ENCODE assay signal across 24 cellular contexts in genomic region chr18:56836173-56836572, GRCh38.
"Had no signal": no experiment of that assay in that cellular context is flagged by ENCODE, and none has a peak within 500 bp of the region (broad histone marks: within the 10 kb centered on the region; RNA-seq: fewer than 3 reads in every experiment).

No MANE protein-coding gene starts in this region.

- H3K36me3 ChIP-seq: MG63 had no signal

- H3K9me3 ChIP-seq: MG63 had no signal

- DNase-seq: activated CD4-positive, alpha-beta memory T cell treated with anti-CD3 and anti-CD28 coated beads for 36 hours; activated CD4-positive, alpha-beta T cell treated with anti-CD3 and anti-CD28 coated beads, Interleukin-2, amount 10 ng/mL, durations not matched to agents 7 days and 5 days; activated CD4-positive, CD25-positive, alpha-beta regulatory T cell; activated CD8-positive, alpha-beta memory T cell treated with anti-CD3 and anti-CD28 coated beads for 24 hours; activated gamma-delta T cell; activated naive CD4-positive, alpha-beta T cell treated with anti-CD3 and anti-CD28 coated beads for 36 hours; activated T-cell treated with anti-CD3 and anti-CD28 coated beads, Interleukin-2, amount 50 U/mL, for 48 hours; amygdala; MG63; MV-4-11; NCI-H1092 treated with DMSO at 0.1 percent for 48 hours; NCI-H1436; NCI-H187; NCI-H2081; NCI-H510A treated with DMSO at 0.1 percent for 48 hours; PC-9; SHP77 treated with DMSO at 0.1 percent for 48 hours; T-cell; T-helper 2 cell; T1000 had no signal

- H3K4me2 ChIP-seq: PC-9 had no signal

- H3K9me3 Mint-ChIP-seq: activated CD4-positive, alpha-beta memory T cell treated with anti-CD3 and anti-CD28 coated beads for 36 hours; activated CD4-positive, alpha-beta T cell treated with anti-CD3 and anti-CD28 coated beads, Interleukin-2, amount 10 ng/mL, durations not matched to agents 7 days and 5 days; activated naive CD4-positive, alpha-beta T cell treated with anti-CD3 and anti-CD28 coated beads for 36 hours; activated T-helper 17 cell treated with anti-CD3 and anti-CD28 coated beads, Interleukin-2, amount 50 U/mL, for 72 hours; brain; central memory CD8-positive, alpha-beta T cell; T-cell had no signal

- H3K27ac Mint-ChIP-seq: activated CD4-positive, alpha-beta memory T cell treated with anti-CD3 and anti-CD28 coated beads for 36 hours; activated CD4-positive, alpha-beta T cell treated with anti-CD3 and anti-CD28 coated beads, Interleukin-2, amount 10 ng/mL, durations not matched to agents 7 days and 5 days; activated naive CD4-positive, alpha-beta T cell treated with anti-CD3 and anti-CD28 coated beads for 36 hours; activated naive CD8-positive, alpha-beta T cell; activated T-helper 17 cell treated with anti-CD3 and anti-CD28 coated beads, Interleukin-2, amount 50 U/mL, for 72 hours; brain; T-cell had no signal

- H3K4me1 Mint-ChIP-seq: activated CD4-positive, alpha-beta T cell treated with anti-CD3 and anti-CD28 coated beads, Interleukin-2, amount 10 ng/mL, durations not matched to agents 7 days and 5 days; brain; central memory CD8-positive, alpha-beta T cell; T-cell had no signal

- H3K4me3 Mint-ChIP-seq: activated CD4-positive, alpha-beta memory T cell treated with anti-CD3 and anti-CD28 coated beads for 36 hours; activated CD4-positive, alpha-beta T cell treated with anti-CD3 and anti-CD28 coated beads, Interleukin-2, amount 10 ng/mL, durations not matched to agents 7 days and 5 days; activated naive CD4-positive, alpha-beta T cell treated with anti-CD3 and anti-CD28 coated beads for 36 hours; activated naive CD8-positive, alpha-beta T cell; activated T-helper 17 cell treated with anti-CD3 and anti-CD28 coated beads, Interleukin-2, amount 50 U/mL, for 72 hours; brain; central memory CD8-positive, alpha-beta T cell; T-cell had no signal

- H3K27me3 Mint-ChIP-seq: activated CD4-positive, alpha-beta memory T cell treated with anti-CD3 and anti-CD28 coated beads for 36 hours; activated CD4-positive, alpha-beta T cell treated with anti-CD3 and anti-CD28 coated beads, Interleukin-2, amount 10 ng/mL, durations not matched to agents 7 days and 5 days; activated naive CD8-positive, alpha-beta T cell; activated T-helper 17 cell treated with anti-CD3 and anti-CD28 coated beads, Interleukin-2, amount 50 U/mL, for 72 hours; brain; central memory CD8-positive, alpha-beta T cell; T-cell had no signal

- H3K27ac ChIP-seq: PC-9 had no signal

- H3K4me3 ChIP-seq: MG63, PC-9 had no signal

- H3K27me3 ChIP-seq: MG63 had no signal

- ATAC-seq: activated T-helper 17 cell treated with anti-CD3 and anti-CD28 coated beads, Interleukin-2, amount 50 U/mL, for 72 hours; T-cell had no signal
